Comparison of ENCODE assay signal across 21 cellular contexts in the genomic region with DNA sequence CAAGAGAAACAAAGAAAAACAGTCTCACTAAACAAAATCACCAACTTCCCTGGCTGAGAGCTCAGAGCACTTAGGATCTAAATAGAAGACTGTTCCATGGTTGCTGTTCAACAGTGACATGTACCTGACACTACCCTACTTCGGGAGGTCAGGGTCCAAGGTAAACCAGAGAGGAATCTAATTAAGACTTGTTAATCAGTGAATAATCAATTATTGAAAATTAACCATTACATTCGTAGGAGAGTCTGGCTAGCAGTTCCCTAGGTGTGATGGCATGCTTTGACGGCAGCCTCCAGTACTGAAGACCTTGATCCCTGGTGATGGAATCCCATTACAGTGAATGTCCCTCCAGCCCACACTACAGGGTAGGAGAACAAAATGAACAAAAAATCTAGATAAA.
A peak's percentile ranks its signal among the peaks of the same experiment; 100 is the strongest.
DNase-seq lines count a peak whose midpoint lies in the region; ATAC-seq, FAIRE-seq and TF ChIP-seq lines count a peak whose summit lies in the region.
"Had no signal": no experiment of that assay in that cellular context is flagged by ENCODE, and none has a peak within 500 bp of the region (broad histone marks: within the 10 kb centered on the region; RNA-seq: fewer than 3 reads in every experiment).

No MANE protein-coding gene starts in this region.

- TF ChIP-seq EP300 in HepG2 (IDR thresholded peaks at IDR 0.05; ENCODE audit: low read depth in 2 of 2, low read length in 2 of 2) (no peak), HepG2 (CRISPR knock-in tag; IDR thresholded peaks at IDR 0.05; ENCODE audit: borderline replicate concordance) (no peak), sigmoid colon (IDR thresholded peaks at IDR 0.05) (no peak)

- no peak for DNase-seq in HepG2 (ENCODE audit: low spot score)
- DNase-seq in right lobe of liver: no peak
- DNase-seq in neural progenitor cell (ENCODE audit: low spot score): no peak
- DNase-seq in sigmoid colon: peak; percentile 38
- DNase-seq in left ventricle myocardium inferior: no peak
- no peak for DNase-seq in mesenteric fat pad (ENCODE audit: low spot score)
- DNase-seq: AML-193; CD4-positive, alpha-beta T cell; DMS153; DMS79; GDM1; GM23248; HCEC 1CT had no signal

- H3K4me2 ChIP-seq in HepG2 (ENCODE audit: low read depth, low read length) (no peak overlapping the region), neural progenitor cell (no peak overlapping the region)
- H3K4me2 ChIP-seq: A549 had no signal

- FAIRE-seq in HepG2 (lab: Jason Lieb, UNC): no peak
- FAIRE-seq: A549, GM12892, GM18507, H54 had no signal

- H3K27me3 Mint-ChIP-seq in neural progenitor cell (ENCODE audit: insufficient read depth, low read depth): peaks cover 26% of the 10 kb centered on the region

- peaks cover 10% of the 10 kb centered on the region for H3F3A ChIP-seq in neural progenitor cell (ENCODE audit: low read depth)

- H3K27ac Mint-ChIP-seq in neural progenitor cell: peak overlapping the region; percentile 27
- H3K27ac Mint-ChIP-seq: CD4-positive, alpha-beta T cell had no signal

- H3K27me3 ChIP-seq in HepG2 (ENCODE audit: control insufficient read depth in 1 of 2, insufficient read depth in 2 of 2, low read length in 2 of 2) (no peaks in the 10 kb centered on the region), right lobe of liver (no peaks in the 10 kb centered on the region), neural progenitor cell (no peaks in the 10 kb centered on the region), sigmoid colon (peaks cover 0 to 9% (median 0%) of the 10 kb centered on the region in 3 donors), left ventricle myocardium inferior (ENCODE audit: low read depth) (no peaks in the 10 kb centered on the region)

- H3K9me3 Mint-ChIP-seq in neural progenitor cell: peaks cover 20% of the 10 kb centered on the region

- intact Hi-C loops in HepG2 (cut with micrococcal nuclease; ENCODE audit: unreplicated experiment): no loop called here
- intact Hi-C loops in right lobe of liver (cut with DNase I): no loop called here
- intact Hi-C loops in sigmoid colon (cut with DNase I): no loop called here
- intact Hi-C loops in left ventricle myocardium inferior (cut with micrococcal nuclease): no loop called here

- no TSS peak for BruUV-seq in HepG2 (replicated peaks; lab: Mats Ljungman, UMichigan)

- peaks cover 63% of the 10 kb centered on the region for H3K4me1 Mint-ChIP-seq in neural progenitor cell

- H3K4me3 ChIP-seq in HepG2 (replicated peaks in 1 of 3; ENCODE audit: insufficient read depth in 1 of 3, low read depth in 2 of 3, low read length in 3 of 3) (no peak overlapping the region), right lobe of liver (no peak overlapping the region), neural progenitor cell (no peak overlapping the region), sigmoid colon (no peak overlapping the region), left ventricle myocardium inferior (no peak overlapping the region)
- H3K4me3 ChIP-seq: A549, GM23248 had no signal

- peaks cover 5% of the 10 kb centered on the region for H3K36me3 Mint-ChIP-seq in neural progenitor cell

- H3K79me2 ChIP-seq in HepG2 (ENCODE audit: insufficient read depth, low read length) (peaks cover 3% of the 10 kb centered on the region), neural progenitor cell (ENCODE audit: low read depth) (no peaks in the 10 kb centered on the region)

- no peak overlapping the region for H2AFZ ChIP-seq in HepG2 (ENCODE audit: low read length)
- no peak overlapping the region for H2AFZ ChIP-seq in neural progenitor cell (replicated peaks)
- H2AFZ ChIP-seq: GM23248 had no signal

- H3K27ac ChIP-seq in HepG2 (ENCODE audit: extremely low read length, insufficient read depth, low read length): peak overlapping the region; percentile 39
- no peak overlapping the region for H3K27ac ChIP-seq in right lobe of liver
- no peak overlapping the region for H3K27ac ChIP-seq in neural progenitor cell
- H3K27ac ChIP-seq in sigmoid colon: no peak overlapping the region
- no peak overlapping the region for H3K27ac ChIP-seq in left ventricle myocardium inferior (replicated peaks)
- H3K27ac ChIP-seq: 22Rv1, A549, C4-2B, GM23248, HL-60 had no signal

- TF ChIP-seq CTCF in HepG2 (CRISPR knock-in tag; IDR thresholded peaks at IDR 0.05) (no peak), right lobe of liver (IDR thresholded peaks at IDR 0.05) (no peak), neural progenitor cell (IDR thresholded peaks at IDR 0.05) (no peak), sigmoid colon (IDR thresholded peaks at IDR 0.05) (no peak), left ventricle myocardium inferior (IDR thresholded peaks at IDR 0.05; ENCODE audit: borderline replicate concordance) (no peak)

- no peaks in the 10 kb centered on the region for H3K36me3 ChIP-seq in HepG2 (replicated peaks in 1 of 2; ENCODE audit: control insufficient read depth in 1 of 2, insufficient read depth in 2 of 2, low read length in 2 of 2)
- H3K36me3 ChIP-seq in right lobe of liver: no peaks in the 10 kb centered on the region
- no peaks in the 10 kb centered on the region for H3K36me3 ChIP-seq in neural progenitor cell
- no peaks in the 10 kb centered on the region for H3K36me3 ChIP-seq in sigmoid colon
- H3K36me3 ChIP-seq in left ventricle myocardium inferior: no peaks in the 10 kb centered on the region

- peak overlapping the region; percentile 7 for H3K4me3 Mint-ChIP-seq in neural progenitor cell
- H3K4me3 Mint-ChIP-seq: CD4-positive, alpha-beta T cell had no signal

- ATAC-seq in HepG2 (no peak), right lobe of liver (no peak), HG02981 (IDR thresholded peaks at IDR 0.05; ENCODE audit: unreplicated experiment) (no peak)
- ATAC-seq: A549 had no signal

- TF ChIP-seq RAD21 in HepG2 (CRISPR knock-in tag; IDR thresholded peaks at IDR 0.05): no peak

- in situ Hi-C loops in HepG2 (cut with HindIII; ENCODE audit: extremely low pct_ligation_motif_present, low pct_unique_long_range_greater_than_20kb): no loop called here

- H4K20me1 ChIP-seq in HepG2 (ENCODE audit: insufficient read depth, low read length) (no peaks in the 10 kb centered on the region), neural progenitor cell (ENCODE audit: low read depth) (no peaks in the 10 kb centered on the region)

- H3K9me3 ChIP-seq in HepG2 (ENCODE audit: low read length) (no peaks in the 10 kb centered on the region), right lobe of liver (no peaks in the 10 kb centered on the region), neural progenitor cell (ENCODE audit: low read depth) (no peaks in the 10 kb centered on the region), sigmoid colon (no peaks in the 10 kb centered on the region), left ventricle myocardium inferior (replicated peaks) (no peaks in the 10 kb centered on the region)
- H3K9me3 ChIP-seq: A549 had no signal

- WGBS in HepG2 (ENCODE audit: low lambda C conversion rate): 73% methylated on average over 3 of the region's 3 CpGs
- WGBS in right lobe of liver (ENCODE audit: insufficient coverage, low coverage, low lambda C conversion rate, missing lambda C conversion rate): 82% methylated on average over 3 of the region's 3 CpGs
- WGBS in sigmoid colon, 2 donors: 94 to 95% methylated on average over 3 of the region's 3 CpGs

- H3K9ac ChIP-seq in HepG2 (ENCODE audit: insufficient read depth, low read depth, low read length) (0 out of 2 replicates have a peak overlapping the region, but pooled peaks have one; percentile 4), neural progenitor cell (no peak overlapping the region)
- H3K9ac ChIP-seq: GM23248 had no signal

- CTCF ChIA-PET in HepG2 (lab: Yijun Ruan, JAX; ENCODE audit: low intra/inter-chr PET ratio, low total read pairs): no interaction called here

- no peak for TF ChIP-seq POLR2A in HepG2 (IDR thresholded peaks at IDR 0.05; ENCODE audit: insufficient read depth in 1 of 2, low read depth in 2 of 2, low read length in 2 of 2)
- no peak for TF ChIP-seq POLR2A in right lobe of liver (IDR thresholded peaks at IDR 0.05)
- TF ChIP-seq POLR2A in sigmoid colon (IDR thresholded peaks at IDR 0.05): no peak

- POLR2A ChIA-PET in HepG2 (lab: Yijun Ruan, JAX): no interaction called here

- H3K4me1 ChIP-seq in HepG2 (ENCODE audit: insufficient read depth, low read length) (peaks cover 100% of the 10 kb centered on the region), right lobe of liver (peaks cover 0 to 56% (median 27%) of the 10 kb centered on the region in 4 donors), neural progenitor cell (peaks cover 29% of the 10 kb centered on the region), sigmoid colon (no peaks in the 10 kb centered on the region), left ventricle myocardium inferior (peaks cover 62% of the 10 kb centered on the region)

TF ChIP-seq in HepG2, 621 proteins besides CTCF, POLR2A, EP300 and RAD21:
- TF ChIP-seq GATAD2A (CRISPR knock-in tag; IDR thresholded peaks at IDR 0.05): 0 out of 2 replicates have a peak, but pooled peaks have one; percentile 10
- peak; percentile 27; the same call in 1 of the 2 replicates for TF ChIP-seq MEIS1 (CRISPR knock-in tag; IDR thresholded peaks at IDR 0.05; ENCODE audit: borderline replicate concordance)
- TF ChIP-seq PAWR (CRISPR knock-in tag; IDR thresholded peaks at IDR 0.05; ENCODE audit: borderline replicate concordance): 0 out of 2 replicates have a peak, but pooled peaks have one; percentile 1
- TF ChIP-seq NFRKB (IDR thresholded peaks at IDR 0.05): no peak
